In genomic region chr2:24749069-24749691, GRCh38 we compare ENCODE assay signal across 27 cellular contexts. TPM values are rescaled to one million over a fixed set of nuclear protein-coding genes. Genes with fewer than 3 reads are reported as not detected.
A peak's percentile ranks its signal among the peaks of the same experiment; 100 is the strongest.
DNase-seq lines count a peak whose midpoint lies in the region; ATAC-seq and TF ChIP-seq lines count a peak whose summit lies in the region.
"Had no signal": no experiment of that assay in that cellular context is flagged by ENCODE, and none has a peak within 500 bp of the region (broad histone marks: within the 10 kb centered on the region; RNA-seq: fewer than 3 reads in every experiment).

No MANE protein-coding gene starts in this region.

- H3K79me2 ChIP-seq in SK-N-SH (ENCODE audit: insufficient read depth): no peaks in the 10 kb centered on the region

- no peaks in the 10 kb centered on the region for H3K27me3 ChIP-seq in SK-N-SH (ENCODE audit: insufficient read depth)
- H3K27me3 ChIP-seq in gastrocnemius medialis: no peaks in the 10 kb centered on the region
- H3K27me3 ChIP-seq: right lobe of liver, thyroid gland had no signal

- peaks cover 0 to 3% of the 10 kb centered on the region in 2 experiments; a peak in 1 of 4 replicates for H3K4me1 ChIP-seq in SK-N-SH (ENCODE audit: control insufficient read depth in 1 of 2, insufficient read depth in 2 of 2, low read depth in 1 of 2, low read length in 1 of 2)
- no peaks in the 10 kb centered on the region for H3K4me1 ChIP-seq in gastrocnemius medialis
- H3K4me1 ChIP-seq: right lobe of liver had no signal

- H3K4me1 Mint-ChIP-seq in activated T-helper 17 cell treated with anti-CD3 and anti-CD28 coated beads, Interleukin-2, amount 50 U/mL, for 72 hours: no peaks in the 10 kb centered on the region
- peaks cover 40 to 57% of the 10 kb centered on the region in 2 donors for H3K4me1 Mint-ChIP-seq in immature natural killer cell
- H3K4me1 Mint-ChIP-seq in stimulated activated naive B cell treated with anti-CD40 and anti-IgM and Interleukin-4, amounts not matched to agents 10 μg/mL and 1 μg/mL and 100 μg/mL, for 72 hours: peaks cover 0 to 6% of the 10 kb centered on the region in 2 donors
- H3K4me1 Mint-ChIP-seq: activated CD8-positive, alpha-beta memory T cell treated with anti-CD3 and anti-CD28 coated beads, Interleukin-2, amount 10 ng/mL, durations not matched to agents 7 days and 5 days; stimulated activated naive CD8-positive, alpha-beta T cell treated with anti-CD3 and anti-CD28 coated beads, Interleukin-15, amount 100 ng/mL, for 72 hours had no signal

- no peak for TF ChIP-seq POLR2A in gastrocnemius medialis (IDR thresholded peaks at IDR 0.05)

- TF ChIP-seq CTCF in SK-N-SH (IDR thresholded peaks at IDR 0.05) (no peak), gastrocnemius medialis (IDR thresholded peaks at IDR 0.05 in 4 of 5, conservative IDR thresholded peaks at IDR 0.05 in 1 of 5) (no peak)

- H3K9me3 Mint-ChIP-seq in activated T-helper 17 cell treated with anti-CD3 and anti-CD28 coated beads, Interleukin-2, amount 50 U/mL, for 72 hours: no peaks in the 10 kb centered on the region
- H3K9me3 Mint-ChIP-seq in immature natural killer cell: no peaks in the 10 kb centered on the region
- H3K9me3 Mint-ChIP-seq in stimulated activated naive B cell treated with anti-CD40 and anti-IgM and Interleukin-4, amounts not matched to agents 10 μg/mL and 1 μg/mL and 100 μg/mL, for 72 hours: no peaks in the 10 kb centered on the region
- H3K9me3 Mint-ChIP-seq: activated naive CD4-positive, alpha-beta T cell treated with anti-CD3 and anti-CD28 coated beads, Interleukin-2, amount 50 U/mL, for 72 hours; activated T-cell treated with anti-CD3 and anti-CD28 coated beads, Interleukin-2, amount 50 U/mL, for 72 hours; CD8-positive, alpha-beta memory T cell; stimulated activated naive CD8-positive, alpha-beta T cell treated with anti-CD3 and anti-CD28 coated beads, Interleukin-15, amount 100 ng/mL, for 72 hours had no signal

- peak overlapping the region; percentile 50 for H3K27ac Mint-ChIP-seq in activated T-helper 17 cell treated with anti-CD3 and anti-CD28 coated beads, Interleukin-2, amount 50 U/mL, for 72 hours
- H3K27ac Mint-ChIP-seq in immature natural killer cell: peak overlapping the region; percentile 15 to 85 (median 51)
- H3K27ac Mint-ChIP-seq in stimulated activated naive B cell treated with anti-CD40 and anti-IgM and Interleukin-4, amounts not matched to agents 10 μg/mL and 1 μg/mL and 100 μg/mL, for 72 hours: no peak overlapping the region
- H3K27ac Mint-ChIP-seq: activated CD8-positive, alpha-beta memory T cell treated with anti-CD3 and anti-CD28 coated beads, Interleukin-2, amount 10 ng/mL, durations not matched to agents 7 days and 5 days; activated T-cell treated with anti-CD3 and anti-CD28 coated beads, Interleukin-2, amount 50 U/mL, for 72 hours; stimulated activated naive CD8-positive, alpha-beta T cell treated with anti-CD3 and anti-CD28 coated beads, Interleukin-15, amount 100 ng/mL, for 72 hours had no signal

- H3K4me3 ChIP-seq in SK-N-SH (ENCODE audit: low read depth in 2 of 2, low read length in 1 of 2) (no peak overlapping the region), gastrocnemius medialis (no peak overlapping the region)
- H3K4me3 ChIP-seq: left ventricle myocardium inferior, right lobe of liver, thyroid gland had no signal

- no peaks in the 10 kb centered on the region for H3K27me3 Mint-ChIP-seq in activated T-helper 17 cell treated with anti-CD3 and anti-CD28 coated beads, Interleukin-2, amount 50 U/mL, for 72 hours
- peaks cover 0 to 4% (median 0%) of the 10 kb centered on the region in 3 donors for H3K27me3 Mint-ChIP-seq in immature natural killer cell (ENCODE audit: low read depth in 3 of 3)
- H3K27me3 Mint-ChIP-seq in stimulated activated naive B cell treated with anti-CD40 and anti-IgM and Interleukin-4, amounts not matched to agents 10 μg/mL and 1 μg/mL and 100 μg/mL, for 72 hours: no peaks in the 10 kb centered on the region
- H3K27me3 Mint-ChIP-seq: activated CD8-positive, alpha-beta memory T cell treated with anti-CD3 and anti-CD28 coated beads, Interleukin-2, amount 10 ng/mL, durations not matched to agents 7 days and 5 days; CD8-positive, alpha-beta memory T cell; stimulated activated naive CD8-positive, alpha-beta T cell treated with anti-CD3 and anti-CD28 coated beads, Interleukin-15, amount 100 ng/mL, for 72 hours had no signal

- peaks cover 14 to 25% of the 10 kb centered on the region in 2 experiments for H3K36me3 ChIP-seq in SK-N-SH (replicated peaks in 1 of 2; ENCODE audit: control insufficient read depth in 1 of 2, insufficient read depth in 2 of 2, low read length in 1 of 2)
- peaks cover 0 to 27% of the 10 kb centered on the region in 2 donors for H3K36me3 ChIP-seq in gastrocnemius medialis

- H2AFZ ChIP-seq in SK-N-SH (ENCODE audit: low read depth): no peak overlapping the region

- CTCF ChIA-PET in SK-N-SH (lab: Yijun Ruan, JAX): no interaction called here

- no peak overlapping the region for H3K27ac ChIP-seq in SK-N-SH (ENCODE audit: low read depth in 2 of 2, low read length in 1 of 2)
- no peak overlapping the region for H3K27ac ChIP-seq in gastrocnemius medialis
- H3K27ac ChIP-seq: epithelial cell of prostate, left ventricle myocardium inferior, right lobe of liver, thyroid gland had no signal

- peaks cover 26% of the 10 kb centered on the region for H3K36me3 Mint-ChIP-seq in activated T-helper 17 cell treated with anti-CD3 and anti-CD28 coated beads, Interleukin-2, amount 50 U/mL, for 72 hours (ENCODE audit: low read depth)
- H3K36me3 Mint-ChIP-seq in immature natural killer cell: peaks cover 11 to 21% (median 18%) of the 10 kb centered on the region in 3 donors
- peaks cover 4 to 26% of the 10 kb centered on the region in 2 donors for H3K36me3 Mint-ChIP-seq in stimulated activated naive B cell treated with anti-CD40 and anti-IgM and Interleukin-4, amounts not matched to agents 10 μg/mL and 1 μg/mL and 100 μg/mL, for 72 hours

- no peak overlapping the region for H3K4me2 ChIP-seq in SK-N-SH

- no peak overlapping the region for H3K4me3 Mint-ChIP-seq in activated T-helper 17 cell treated with anti-CD3 and anti-CD28 coated beads, Interleukin-2, amount 50 U/mL, for 72 hours
- H3K4me3 Mint-ChIP-seq in immature natural killer cell: no peak overlapping the region
- H3K4me3 Mint-ChIP-seq in stimulated activated naive B cell treated with anti-CD40 and anti-IgM and Interleukin-4, amounts not matched to agents 10 μg/mL and 1 μg/mL and 100 μg/mL, for 72 hours: no peak overlapping the region
- H3K4me3 Mint-ChIP-seq: activated CD8-positive, alpha-beta memory T cell treated with anti-CD3 and anti-CD28 coated beads, Interleukin-2, amount 10 ng/mL, durations not matched to agents 7 days and 5 days; activated T-cell treated with anti-CD3 and anti-CD28 coated beads, Interleukin-2, amount 50 U/mL, for 72 hours; CD8-positive, alpha-beta memory T cell; stimulated activated naive CD8-positive, alpha-beta T cell treated with anti-CD3 and anti-CD28 coated beads, Interleukin-15, amount 100 ng/mL, for 72 hours had no signal

- H3K9me3 ChIP-seq in SK-N-SH (no peaks in the 10 kb centered on the region), gastrocnemius medialis (no peaks in the 10 kb centered on the region)
- H3K9me3 ChIP-seq: left ventricle myocardium inferior, right lobe of liver, thyroid gland had no signal

- H3F3A ChIP-seq in SK-N-SH (replicated peaks; ENCODE audit: insufficient read depth): no peaks in the 10 kb centered on the region

- POLR2A ChIA-PET in SK-N-SH (lab: Yijun Ruan, JAX): no interaction called here

- no peak overlapping the region for H3K9ac ChIP-seq in SK-N-SH

- no peak for TF ChIP-seq RAD21 in SK-N-SH (IDR thresholded peaks at IDR 0.05; ENCODE audit: low read length)

- in situ Hi-C loops in gastrocnemius medialis (cut with MboI; ENCODE audit: low sequenced_read_pairs in 4 of 4): no loop called here

- no peaks in the 10 kb centered on the region for H4K20me1 ChIP-seq in SK-N-SH (ENCODE audit: insufficient read depth)

- ATAC-seq in SK-N-SH treated with all-trans-retinoic acid at 6 μM for 48 hours (peak; percentile 78), gastrocnemius medialis (no peak), HG02981 (IDR thresholded peaks at IDR 0.05; ENCODE audit: unreplicated experiment) (no peak)
- ATAC-seq in activated T-helper 17 cell treated with anti-CD3 and anti-CD28 coated beads, Interleukin-2, amount 50 U/mL, for 72 hours (replicated peaks): no peak
- ATAC-seq in stimulated activated naive B cell treated with anti-CD40 and anti-IgM and Interleukin-4, amounts not matched to agents 10 μg/mL and 1 μg/mL and 100 μg/mL, for 72 hours (replicated peaks): peak; percentile 55 to 68
- ATAC-seq: activated CD8-positive, alpha-beta memory T cell treated with anti-CD3 and anti-CD28 coated beads, Interleukin-2, amount 10 ng/mL, durations not matched to agents 7 days and 5 days; activated naive CD4-positive, alpha-beta T cell treated with anti-CD3 and anti-CD28 coated beads, Interleukin-2, amount 50 U/mL, for 72 hours; activated T-cell treated with anti-CD3 and anti-CD28 coated beads, Interleukin-2, amount 50 U/mL, for 72 hours; right lobe of liver; stimulated activated naive CD8-positive, alpha-beta T cell treated with anti-CD3 and anti-CD28 coated beads, Interleukin-15, amount 100 ng/mL, for 72 hours had no signal

- intact Hi-C loops in gastrocnemius medialis (cut with DNase I; ENCODE audit: low total_unique reads): no loop called here

- no peak for DNase-seq in SK-N-SH
- DNase-seq in immature natural killer cell: no peak
- no peak for DNase-seq in stimulated activated naive B cell treated with anti-CD40 and anti-IgM and Interleukin-4, amounts not matched to agents 10 μg/mL and 1 μg/mL and 100 μg/mL, for 72 hours
- no peak for DNase-seq in gastrocnemius medialis
- DNase-seq in amygdala (lab: John Stamatoyannopoulos, UW): no peak
- DNase-seq: activated CD4-positive, alpha-beta T cell treated with anti-CD3 and anti-CD28 coated beads, Interleukin-2, amount 50 U/mL, for 1 hour; activated CD8-positive, alpha-beta memory T cell treated with anti-CD3 and anti-CD28 coated beads, Interleukin-2, amount 10 ng/mL, durations not matched to agents 7 days and 5 days; activated T-cell treated with anti-CD3 and anti-CD28 coated beads, Interleukin-2, amount 50 U/mL, for 72 hours; AML-193; CD8-positive, alpha-beta memory T cell; cerebellar nuclear complex; head of caudate nucleus; Karpas-422; left ventricle myocardium inferior; NCI-H1694; NCI-H2171; NCI-H524 treated with DMSO at 0.1 percent for 48 hours; posterior cingulate gyrus; right lobe of liver; stimulated activated naive CD8-positive, alpha-beta T cell treated with anti-CD3 and anti-CD28 coated beads, Interleukin-15, amount 100 ng/mL, for 72 hours; T-helper 2 cell; thyroid gland had no signal

- TF ChIP-seq EP300 in SK-N-SH (IDR thresholded peaks at IDR 0.05; ENCODE audit: borderline replicate concordance in 1 of 2, low read depth in 1 of 2, low read length in 1 of 2): no peak

- 97% methylated on average over 7 of the region's 7 CpGs for WGBS in SK-N-SH (ENCODE audit: low lambda C conversion rate)

- no peaks in the 10 kb centered on the region for H3K9me2 ChIP-seq in SK-N-SH

RNA-seq across cellular contexts. Expression of gene PTRHD1, which starts 44.0 kb away (rescaled TPM):
- polyA plus RNA-seq in SK-N-SH (2012; rRNA removed) (65.6 and 74.4 TPM in 2 replicates), immature natural killer cell (100 to 1,000 TPM in 1 of 3 donors, 10 to 100 TPM in 2; 50.0 to 116 (median 58.6) TPM)
- polyA plus RNA-seq in SK-N-SH (2012; cell fraction: cytosol; rRNA removed): 48.7 and 60.6 TPM in 2 replicates
- 20.7 and 40.3 TPM in 2 replicates for polyA plus RNA-seq in SK-N-SH (2012; cell fraction: nucleus; rRNA removed)
- 10 to 100 TPM; 19.4 to 30.0 TPM for total RNA-seq in activated T-helper 17 cell treated with anti-CD3 and anti-CD28 coated beads, Interleukin-2, amount 50 U/mL, for 72 hours
- 10 to 100 TPM; 17.3 to 45.0 (median 37.3) TPM for total RNA-seq in gastrocnemius medialis

RNA-seq across cellular contexts. Expression of gene CENPO, which starts 44.0 kb away (rescaled TPM):
- 18.3 and 22.5 TPM in 2 replicates for polyA plus RNA-seq in SK-N-SH (2012; rRNA removed)
- 10.7 and 15.0 TPM in 2 replicates for polyA plus RNA-seq in SK-N-SH (2012; cell fraction: cytosol; rRNA removed)
- polyA plus RNA-seq in SK-N-SH (2012; cell fraction: nucleus; rRNA removed): 30.2 and 35.8 TPM in 2 replicates
- 10 to 100 TPM; 32.7 to 54.8 TPM for total RNA-seq in activated T-helper 17 cell treated with anti-CD3 and anti-CD28 coated beads, Interleukin-2, amount 50 U/mL, for 72 hours
- 1 to 10 TPM; 1.2 to 5.6 (median 4.2) TPM for polyA plus RNA-seq in immature natural killer cell
- total RNA-seq in gastrocnemius medialis: 1 to 10 TPM; 1.2 to 3.6 (median 2.7) TPM

Comparison
In these comparisons a context has a peak if more than half of its experiments do, and no peak if none do; other contexts are left out.
1. ATAC-seq: peak in SK-N-SH treated with all-trans-retinoic acid at 6 μM for 48 hours (single experiment) and stimulated activated naive B cell treated with anti-CD40 and anti-IgM and Interleukin-4, amounts not matched to agents 10 μg/mL and 1 μg/mL and 100 μg/mL, for 72 hours (2 of 2); none in activated T-helper 17 cell treated with anti-CD3 and anti-CD28 coated beads, Interleukin-2, amount 50 U/mL, for 72 hours (single experiment), gastrocnemius medialis (0 of 2) and HG02981 (single experiment).
2. RNA of gene CENPO, which starts 44.0 kb away (total RNA-seq): 32.7 to 54.8 TPM in activated T-helper 17 cell treated with anti-CD3 and anti-CD28 coated beads, Interleukin-2, amount 50 U/mL, for 72 hours; 1.2 to 3.6 TPM in gastrocnemius medialis; every median in the first group is over 4 times any median in the second.